ENCODE assay signal across 30 cellular contexts in genomic region chr14:95111507-95112164, GRCh38.
"Had no signal": no experiment of that assay in that cellular context is flagged by ENCODE, and none has a peak within 500 bp of the region (broad histone marks: within the 10 kb centered on the region; RNA-seq: fewer than 3 reads in every experiment).

No MANE protein-coding gene starts in this region.

- H3K4me3 ChIP-seq: esophagus muscularis mucosa, heart right ventricle, left lung, lower lobe of right lung, pancreas, prostate gland, sigmoid colon, smooth muscle cell, tibial nerve had no signal

- H3K27ac ChIP-seq: esophagus muscularis mucosa, heart right ventricle, left lung, lower lobe of right lung, pancreas, prostate gland, sigmoid colon had no signal

- DNase-seq: activated CD4-positive, alpha-beta memory T cell treated with anti-CD3 and anti-CD28 coated beads for 36 hours; activated CD4-positive, alpha-beta T cell treated with anti-CD3 and anti-CD28 coated beads, Interleukin-2, amount 10 ng/mL, durations not matched to agents 24 days and 14 days; activated CD4-positive, CD25-positive, alpha-beta regulatory T cell treated with anti-CD3 and anti-CD28 coated beads, Interleukin-2, amount 50 U/mL, for 72 hours; activated CD8-positive, alpha-beta memory T cell treated with anti-CD3 and anti-CD28 coated beads, Interleukin-2, amount 50 U/mL, for 4 hours; activated gamma-delta T cell treated with Interleukin-2 at 50 U/mL for 16 hours; activated naive CD4-positive, alpha-beta T cell treated with anti-CD3 and anti-CD28 coated beads, Interleukin-2, amount 50 U/mL, for 16 hours; activated T-cell treated with anti-CD3 and anti-CD28 coated beads, Interleukin-2, amount 50 U/mL, for 1 hour; amniotic stem cell; central memory CD4-positive, alpha-beta T cell; effector CD4-positive, alpha-beta T cell; foreskin melanocyte; heart right ventricle; kidney glomerular epithelial cell; left lung; lower lobe of right lung; mesenchymal stem cell; naive thymus-derived CD8-positive, alpha-beta T cell; nucleus accumbens; pancreas; retina; sigmoid colon; stimulated activated CD4-positive, alpha-beta T cell treated with anti-CD3 and anti-CD28 coated beads, Interleukin-1b, Interleukin-23, amount 100 ng/mL, for 48 hours; stimulated activated CD4-positive, alpha-beta T cell treated with anti-CD3 and anti-CD28 coated beads, Interleukin-4, amount 100 ng/mL, for 4 hours; stimulated activated CD8-positive, alpha-beta memory T cell treated with anti-CD3 and anti-CD28 coated beads, Interleukin-4, amount 100 ng/mL, for 48 hours; stimulated activated naive CD4-positive, alpha-beta T cell; T1000 had no signal

- H3K27me3 ChIP-seq: esophagus muscularis mucosa, heart right ventricle, left lung, pancreas, sigmoid colon, tibial nerve had no signal
